8 cellular contexts compared by ENCODE assay signal in the genomic region with DNA sequence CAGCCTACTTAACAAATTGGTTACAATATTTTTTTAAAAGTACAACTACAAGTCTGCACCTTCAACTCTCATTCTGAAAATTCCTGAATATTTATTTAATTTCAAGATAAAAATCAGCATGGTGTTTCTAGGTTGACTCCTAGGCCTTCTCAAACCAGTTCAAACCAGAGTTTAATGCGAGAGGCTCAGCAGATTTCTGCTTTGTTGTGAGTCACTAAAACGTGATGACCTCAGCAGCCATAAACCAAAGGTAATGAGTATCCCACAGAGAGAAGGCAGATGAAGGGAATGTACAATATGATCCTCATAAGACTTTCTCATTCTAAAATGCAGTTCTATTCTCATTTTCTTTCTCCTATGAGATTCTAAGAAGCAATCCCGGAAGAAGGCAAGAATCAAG. TPM values are rescaled to one million over a fixed set of nuclear protein-coding genes. Genes with fewer than 3 reads are reported as not detected.
DNase-seq lines count a peak whose midpoint lies in the region; ATAC-seq and TF ChIP-seq lines count a peak whose summit lies in the region.

No MANE protein-coding gene starts in this region.

- no peak overlapping the region for H2AFZ ChIP-seq in fibroblast of lung (ENCODE audit: low read length)

- H3K27me3 ChIP-seq in MG63 (no peaks in the 10 kb centered on the region), fibroblast of lung (ENCODE audit: control insufficient read depth, insufficient read depth, low read length) (no peaks in the 10 kb centered on the region), gastrocnemius medialis (no peaks in the 10 kb centered on the region)

- H3K4me1 Mint-ChIP-seq in WTC11, result peaks cover 14% of the 10 kb centered on the region

- peak overlapping the region; percentile 88 for H3K4me3 Mint-ChIP-seq in WTC11

- POLR2A ChIA-PET in WTC11 (lab: Charles Lee), result no interaction called here

- in situ Hi-C loops in gastrocnemius medialis (cut with MboI; ENCODE audit: low sequenced_read_pairs in 4 of 4), result loop anchor here in 1 of 4 donors (5.0 kb wide), 1 partner anchor 72 kb away; a partner anchor contains a TSS

- CTCF ChIA-PET in WTC11 (lab: Charles Lee), result interaction anchor here (0.6 to 2.1 kb wide), 3 partner anchors 114 to 152 kb away, joined by 3 to 10 read pairs (median 4); no protein-coding TSS in a partner anchor

- intact Hi-C loops in gastrocnemius medialis (cut with DNase I; ENCODE audit: low total_unique reads), result no loop called here

- no peaks in the 10 kb centered on the region for H3K9me3 Mint-ChIP-seq in WTC11

- TF ChIP-seq POLR2A in gastrocnemius medialis (IDR thresholded peaks at IDR 0.05), result no peak

- 0 out of 2 replicates have a peak, but pooled peaks cover 2% of the 10 kb centered on the region for H3K9me3 ChIP-seq in MG63
- H3K9me3 ChIP-seq in fibroblast of lung (ENCODE audit: control insufficient read depth, insufficient read depth, low read depth, low read length), result no peaks in the 10 kb centered on the region
- H3K9me3 ChIP-seq in gastrocnemius medialis, result no peaks in the 10 kb centered on the region

- peaks cover 16% of the 10 kb centered on the region for H3K36me3 Mint-ChIP-seq in WTC11

- H3K27ac Mint-ChIP-seq in WTC11, result no peak overlapping the region

- DNase-seq in EL (peak; percentile 86), MG63 (peak; percentile 56), WTC11 (ENCODE audit: low spot score) (no peak), fibroblast of lung (ENCODE audit: low read depth in 2 of 2) (peak; percentile 85 to 86), gastrocnemius medialis (no peak)
- no peak for DNase-seq in stimulated activated CD8-positive, alpha-beta memory T cell treated with anti-CD3 and anti-CD28 coated beads, Interleukin-4, amount 100 ng/mL, for 48 hours

- H3K79me2 ChIP-seq in fibroblast of lung (ENCODE audit: control insufficient read depth, insufficient read depth, low read length), result peaks cover 40% of the 10 kb centered on the region

- ATAC-seq in WTC11 (no peak), gastrocnemius medialis (no peak), GM21526 (IDR thresholded peaks at IDR 0.05; ENCODE audit: low FRiP score, unreplicated experiment) (no peak), GM19452 (IDR thresholded peaks at IDR 0.05; ENCODE audit: unreplicated experiment) (no peak)

- peak overlapping the region; percentile 84 for H3K27ac ChIP-seq in fibroblast of lung (ENCODE audit: insufficient read depth, low read length)
- no peak overlapping the region for H3K27ac ChIP-seq in gastrocnemius medialis

- H4K20me1 ChIP-seq in fibroblast of lung (ENCODE audit: control insufficient read depth, extremely low read depth, insufficient read depth, low read length), result no peaks in the 10 kb centered on the region

- peaks cover 43% of the 10 kb centered on the region for H3K36me3 ChIP-seq in MG63
- H3K36me3 ChIP-seq in fibroblast of lung (ENCODE audit: control insufficient read depth, insufficient read depth, low read length), result peaks cover 4% of the 10 kb centered on the region
- peaks cover 0 to 31% of the 10 kb centered on the region in 2 donors for H3K36me3 ChIP-seq in gastrocnemius medialis

- TF ChIP-seq CTCF in WTC11 (IDR thresholded peaks at IDR 0.05) (no peak), fibroblast of lung (conservative IDR thresholded peaks at IDR 0.05 in 1 of 2, IDR thresholded peaks at IDR 0.05 in 1 of 2; ENCODE audit: low read depth in 1 of 2, low read length in 2 of 2) (no peak), gastrocnemius medialis (IDR thresholded peaks at IDR 0.05 in 4 of 5, conservative IDR thresholded peaks at IDR 0.05 in 1 of 5) (no peak)

- H3K27me3 Mint-ChIP-seq in WTC11 (ENCODE audit: low read depth), result peaks cover 16% of the 10 kb centered on the region

- H3K9ac ChIP-seq in fibroblast of lung (ENCODE audit: insufficient read depth, low read length), result peak overlapping the region; percentile 26

- H3K4me1 ChIP-seq in fibroblast of lung (ENCODE audit: control insufficient read depth, extremely low read depth, insufficient read depth, low read length) (peaks cover 3% of the 10 kb centered on the region), gastrocnemius medialis (peaks cover 26 to 30% of the 10 kb centered on the region in 2 donors)

- H3K4me3 ChIP-seq in MG63 (peak overlapping the region; percentile 93), fibroblast of lung (replicated peaks in 1 of 4; ENCODE audit: control extremely low read depth in 1 of 4, insufficient read depth in 1 of 4, low read depth in 3 of 4, low read length in 4 of 4) (peak overlapping the region; percentile 82 to 93 (median 90)), gastrocnemius medialis (peak overlapping the region in 3 of 4 donors; percentile 73 to 93 (median 80))

- H3K4me2 ChIP-seq in fibroblast of lung (ENCODE audit: extremely low read depth, insufficient read depth, low read length), result peak overlapping the region; percentile 88

TF ChIP-seq in WTC11, 78 proteins besides CTCF, POLR2A, EP300 and RAD21:
- TF ChIP-seq NR1H2 (CRISPR knock-in tag; IDR thresholded peaks at IDR 0.05) (no peak), MYBL2 (CRISPR knock-in tag; IDR thresholded peaks at IDR 0.05) (no peak), KAT7 (CRISPR knock-in tag; IDR thresholded peaks at IDR 0.05; ENCODE audit: borderline replicate concordance) (no peak), ZNF219 (CRISPR knock-in tag; IDR thresholded peaks at IDR 0.05; ENCODE audit: borderline replicate concordance) (no peak)
- TF ChIP-seq, protein P1, sequence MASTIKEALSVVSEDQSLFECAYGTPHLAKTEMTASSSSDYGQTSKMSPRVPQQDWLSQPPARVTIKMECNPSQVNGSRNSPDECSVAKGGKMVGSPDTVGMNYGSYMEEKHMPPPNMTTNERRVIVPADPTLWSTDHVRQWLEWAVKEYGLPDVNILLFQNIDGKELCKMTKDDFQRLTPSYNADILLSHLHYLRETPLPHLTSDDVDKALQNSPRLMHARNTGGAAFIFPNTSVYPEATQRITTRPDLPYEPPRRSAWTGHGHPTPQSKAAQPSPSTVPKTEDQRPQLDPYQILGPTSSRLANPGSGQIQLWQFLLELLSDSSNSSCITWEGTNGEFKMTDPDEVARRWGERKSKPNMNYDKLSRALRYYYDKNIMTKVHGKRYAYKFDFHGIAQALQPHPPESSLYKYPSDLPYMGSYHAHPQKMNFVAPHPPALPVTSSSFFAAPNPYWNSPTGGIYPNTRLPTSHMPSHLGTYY (CRISPR knock-in tag; IDR thresholded peaks at IDR 0.05), result no peak

RNA-seq across cellular contexts. Expression of a gene that starts 1.5 kb away (rescaled TPM):
- 14.6 and 20.9 TPM in 2 replicates for total RNA-seq in MG63 (2014; rRNA removed; shearing (Covaris generic); ENCODE audit: low replicate concordance)
- total RNA-seq in WTC11 (2021) (18.2 to 21.4 TPM (median 20.5 TPM) in 3 replicates), fibroblast of lung (18.2 and 22.5 TPM in 2 replicates), gastrocnemius medialis (10 to 100 TPM; 13.8 to 21.0 (median 19.2) TPM)
- polyA plus RNA-seq in fibroblast of lung, result 23.9 and 27.8 TPM in 2 replicates
- polyA plus RNA-seq in fibroblast of lung (2012), result 14.9 and 19.6 TPM in 2 replicates
- polyA minus RNA-seq in fibroblast of lung (ENCODE audit: low replicate concordance), result 18.8 and 51.4 TPM in 2 replicates

RNA-seq across cellular contexts. Expression of a gene that starts 15.1 kb away (rescaled TPM):
- not detected in 2 replicates for total RNA-seq in MG63 (2014; rRNA removed; shearing (Covaris generic); ENCODE audit: low replicate concordance)
- not detected in 3 replicates for total RNA-seq in WTC11 (2021)
- not detected in 2 replicates for total RNA-seq in fibroblast of lung
- not detected in 2 replicates for polyA plus RNA-seq in fibroblast of lung
- not detected in 2 replicates for polyA plus RNA-seq in fibroblast of lung (2012)
- polyA minus RNA-seq in fibroblast of lung (ENCODE audit: low replicate concordance), result not detected in 2 replicates
- total RNA-seq in gastrocnemius medialis, result not detected

Comparison
In these comparisons a context has a peak if more than half of its experiments do, and no peak if none do; other contexts are left out.
1. DNase-seq: peak in EL (single experiment), MG63 (single experiment) and fibroblast of lung (2 of 2); none in WTC11 (single experiment), gastrocnemius medialis (0 of 2) and stimulated activated CD8-positive, alpha-beta memory T cell treated with anti-CD3 and anti-CD28 coated beads, Interleukin-4, amount 100 ng/mL, for 48 hours (single experiment).
2. Peak in every context shown above with its lines, with median percentiles within 50 percentile points of each other: H3K4me3 ChIP-seq.